8 cellular contexts compared by ENCODE assay signal in genomic region chr13:111153279-111153976, GRCh38. TPM values are rescaled to one million over a fixed set of nuclear protein-coding genes. Genes with fewer than 3 reads are reported as not detected.
DNase-seq lines count a peak whose midpoint lies in the region; ATAC-seq and TF ChIP-seq lines count a peak whose summit lies in the region.

No MANE protein-coding gene starts in this region.

- WGBS in endodermal cell (ENCODE audit: insufficient coverage in 1 of 2, insufficient read length in 1 of 2), 2 experiments, result 0 to 1% methylated on average over 47 to 84 of the region's 84 CpGs

- peaks cover 4% of the 10 kb centered on the region for H3K36me3 ChIP-seq in endodermal cell (ENCODE audit: control insufficient read depth, insufficient read depth, low read length)

- H3K9ac ChIP-seq in endodermal cell (ENCODE audit: extremely low read depth, low read length, poor library complexity, severe bottlenecking), result peak overlapping the region; percentile 93

- H3K36me3 Mint-ChIP-seq in endodermal cell (ENCODE audit: low read depth) (peaks cover 2% of the 10 kb centered on the region), mesothelial cell of epicardium (no peaks in the 10 kb centered on the region)

- H3K4me1 Mint-ChIP-seq in endodermal cell, result peaks cover 14% of the 10 kb centered on the region
- peaks cover 26% of the 10 kb centered on the region for H3K4me1 Mint-ChIP-seq in mesothelial cell of epicardium

- in situ Hi-C loops in Caki2 (cut with HindIII; ENCODE audit: low pct_unique_long_range_greater_than_20kb, low sequenced_read_pairs), result no loop called here

- no peaks in the 10 kb centered on the region for H3K4me1 ChIP-seq in endodermal cell (ENCODE audit: control insufficient read depth, insufficient read depth, low read length)

- H3K4me3 ChIP-seq in endodermal cell (ENCODE audit: low read length), result peak overlapping the region; percentile 88

- H3K27ac ChIP-seq in endodermal cell (ENCODE audit: low read depth, low read length), result peak overlapping the region; percentile 95

- DNase-seq in Caki2 (ENCODE audit: low read depth) (peak; percentile 95), HT1080 (ENCODE audit: low read depth) (peak; percentile 94), NOMO-1 treated with dmso at 0.1 percent for 144 hours (lab: John Stamatoyannopoulos, UW; ENCODE audit: unreplicated experiment) (peak; percentile 76), endodermal cell (peak; percentile 97), mesothelial cell of epicardium (ENCODE audit: low spot score in 2 of 2, unreplicated experiment in 2 of 2) (peak; percentile 89 to 98)
- DNase-seq in activated CD8-positive, alpha-beta memory T cell treated with anti-CD3 and anti-CD28 coated beads, Interleukin-2, amount 50 U/mL, for 24 hours (ENCODE audit: extremely low read depth), result peak; percentile 78
- DNase-seq in stimulated activated CD8-positive, alpha-beta memory T cell treated with anti-CD3 and anti-CD28 coated beads, Interleukin-15, amount 100 ng/mL, for 4 hours (ENCODE audit: low read depth in 2 of 2), result peak; percentile 87 to 92

- H3K4me3 Mint-ChIP-seq in endodermal cell, result peak overlapping the region; percentile 84
- peak overlapping the region; percentile 85 for H3K4me3 Mint-ChIP-seq in mesothelial cell of epicardium

- no peaks in the 10 kb centered on the region for H3K9me3 ChIP-seq in endodermal cell (ENCODE audit: control insufficient read depth, low read length)

- peaks cover 33% of the 10 kb centered on the region for H3K27me3 ChIP-seq in endodermal cell (ENCODE audit: control insufficient read depth, insufficient read depth, low read length, poor library complexity, severe bottlenecking)

- peak; percentile 57 for TF ChIP-seq CTCF in endodermal cell (conservative IDR thresholded peaks at IDR 0.05)
- TF ChIP-seq CTCF in mesothelial cell of epicardium (IDR thresholded peaks at IDR 0.05; ENCODE audit: unreplicated experiment), result no peak

- H3K27ac Mint-ChIP-seq in endodermal cell, result peak overlapping the region; percentile 95
- peak overlapping the region; percentile 93 for H3K27ac Mint-ChIP-seq in mesothelial cell of epicardium

- H3K9me3 Mint-ChIP-seq in endodermal cell, result no peaks in the 10 kb centered on the region
- no peaks in the 10 kb centered on the region for H3K9me3 Mint-ChIP-seq in mesothelial cell of epicardium

- peak; percentile 85 for ATAC-seq in GM21367 (IDR thresholded peaks at IDR 0.05; ENCODE audit: unreplicated experiment)

- H3K27me3 Mint-ChIP-seq in endodermal cell (ENCODE audit: insufficient read depth) (peaks cover 18% of the 10 kb centered on the region), mesothelial cell of epicardium (ENCODE audit: low read depth) (peaks cover 17% of the 10 kb centered on the region)

RNA-seq across cellular contexts. Expression of gene ARHGEF7, which starts 38.3 kb away (rescaled TPM):
- total RNA-seq in Caki2 (2014; rRNA removed; shearing (Covaris generic); ENCODE audit: low replicate concordance), result 7.6 and 19.6 TPM in 2 replicates
- 16.4 and 21.6 TPM in 2 replicates for total RNA-seq in HT1080 (2014; rRNA removed; shearing (Covaris generic))
- 17.4 and 24.3 TPM in 2 replicates for polyA plus RNA-seq in HT1080 (2015; cell fraction: cytosol; rRNA removed)
- polyA plus RNA-seq in HT1080 (2015; cell fraction: nucleus; rRNA removed), result 64.4 and 73.7 TPM in 2 replicates
- 10 to 100 TPM; 49.5 to 53.5 TPM for total RNA-seq in endodermal cell
- 60.0 TPM for polyA plus RNA-seq in endodermal cell (2013, experiment 1 of 2)
- polyA plus RNA-seq in endodermal cell (2013, experiment 2 of 2), result 55.0 TPM
- 88.6 to 95.9 TPM (median 94.7 TPM) in 3 replicates for total RNA-seq in mesothelial cell of epicardium

Comparison
In these comparisons a context has a peak if more than half of its experiments do, and no peak if none do; other contexts are left out.
1. Peak in every context shown above with its lines: DNase-seq, ATAC-seq, H3K4me3 ChIP-seq and H3K27ac ChIP-seq.